In genomic region chr17:1560582-1561170, GRCh38 we compare ENCODE assay signal across 10 cellular contexts. TPM values are rescaled to one million over a fixed set of nuclear protein-coding genes. Genes with fewer than 3 reads are reported as not detected.
DNase-seq lines count a peak whose midpoint lies in the region; ATAC-seq, FAIRE-seq and TF ChIP-seq lines count a peak whose summit lies in the region.
"Had no signal": no experiment of that assay in that cellular context is flagged by ENCODE, and none has a peak within 500 bp of the region (broad histone marks: within the 10 kb centered on the region; RNA-seq: fewer than 3 reads in every experiment).

No MANE protein-coding gene starts in this region.

- no peak for TF ChIP-seq POLR2A in H1 (IDR thresholded peaks at IDR 0.05; ENCODE audit: control extremely low read depth in 1 of 2, low read depth in 2 of 2, low read length in 2 of 2)

- POLR2A ChIA-PET in CD8-positive, alpha-beta T cell (lab: Charles Lee) = no interaction called here
- POLR2A ChIA-PET in H1 (lab: Charles Lee; ENCODE audit: partially characterized antibody) = interaction anchor here (0.7 to 3.3 kb wide), 7 partner anchors 14 to 80 kb away, joined by 3 to 14 read pairs (median 4); partner anchors contain the start of gene INPP5K

- no peaks in the 10 kb centered on the region for H3K9me2 ChIP-seq in OCI-LY1 (ENCODE audit: low read depth, low read length)

- H3K79me2 ChIP-seq in OCI-LY1 (ENCODE audit: insufficient read depth, low read length) (no peaks in the 10 kb centered on the region), H1 (ENCODE audit: control insufficient read depth in 1 of 2, insufficient read depth in 2 of 2, low read length in 2 of 2) (peaks cover 7 to 49% of the 10 kb centered on the region in 2 experiments; a peak in 3 of 4 replicates)

- no peak overlapping the region for H4K91ac ChIP-seq in H1 (replicated peaks; ENCODE audit: insufficient read length, low read length)

- intact Hi-C loops in CD8-positive, alpha-beta T cell (cut with DNase I, micrococcal nuclease) = loop anchor here in 1 of 2 experiments (5.0 kb wide), 3 partner anchors 87 to 157 kb away; partner anchors contain the start of genes CRK, RILP and SCARF1
- intact Hi-C loops in sciatic nerve (cut with DNase I) = no loop called here

- H2AFZ ChIP-seq in OCI-LY1 (ENCODE audit: low read length) = no peak overlapping the region
- no peak overlapping the region for H2AFZ ChIP-seq in H1 (ENCODE audit: low read length)
- no peak overlapping the region for H2AFZ ChIP-seq in neuron (ENCODE audit: low read depth, low read length)

- no peak overlapping the region for H2BK12ac ChIP-seq in H1 (ENCODE audit: low read depth, low read length)

- no peak overlapping the region for H3K4ac ChIP-seq in H1 (replicated peaks; ENCODE audit: insufficient read length, low read depth, low read length)

- H3K9ac ChIP-seq in OCI-LY1 (ENCODE audit: low read length) = no peak overlapping the region
- H3K9ac ChIP-seq in H1 (replicated peaks in 1 of 4; ENCODE audit: extremely low read depth in 1 of 4, low read depth in 3 of 4, low read length in 3 of 4) = no peak overlapping the region; a peak in 1 of 7 replicates

- H3K4me1 ChIP-seq in CD8-positive, alpha-beta T cell (ENCODE audit: insufficient read depth, low read length) = peaks cover 14% of the 10 kb centered on the region
- H3K4me1 ChIP-seq in OCI-LY1 (ENCODE audit: insufficient read depth, low read length, severe bottlenecking) = peaks cover 32% of the 10 kb centered on the region
- H3K4me1 ChIP-seq in H1 (replicated peaks in 1 of 4; ENCODE audit: control insufficient read depth in 3 of 4, insufficient read depth in 4 of 4, low read length in 3 of 4) = peaks cover 0 to 10% (median 5%) of the 10 kb centered on the region in 4 experiments; a peak in 4 of 7 replicates
- peaks cover 23% of the 10 kb centered on the region for H3K4me1 ChIP-seq in neuron (ENCODE audit: insufficient read depth, low read length)

- H3K4me2 ChIP-seq in OCI-LY1 (ENCODE audit: low read length) (0 out of 2 replicates have a peak overlapping the region, but pooled peaks have one; percentile 92), H1 (ENCODE audit: insufficient read depth in 1 of 2, low read depth in 2 of 2, low read length in 2 of 2) (peak overlapping the region; percentile 93 to 97)

- H3K27me3 Mint-ChIP-seq in CD8-positive, alpha-beta T cell (ENCODE audit: low read depth) = no peaks in the 10 kb centered on the region

- H4K5ac ChIP-seq in H1 (ENCODE audit: insufficient read length, low read depth, low read length) = no peak overlapping the region

- TF ChIP-seq CTCF in CD8-positive, alpha-beta T cell (IDR thresholded peaks at IDR 0.05) = no peak
- TF ChIP-seq CTCF in OCI-LY1 (IDR thresholded peaks at IDR 0.05; ENCODE audit: low read length) = no peak
- TF ChIP-seq CTCF in H1 (IDR thresholded peaks at IDR 0.05; ENCODE audit: control extremely low read depth in 1 of 3, insufficient read depth in 1 of 3, low read depth in 1 of 3, low read length in 3 of 3) = no peak

- no peak overlapping the region for H3K27ac Mint-ChIP-seq in CD8-positive, alpha-beta T cell

- H4K8ac ChIP-seq in H1 (ENCODE audit: extremely low read depth, insufficient read depth, low read length) = no peak overlapping the region

- H3K14ac ChIP-seq in H1 (ENCODE audit: insufficient read length) = no peak overlapping the region

- TF ChIP-seq EP300 in H1 (IDR thresholded peaks at IDR 0.05; ENCODE audit: borderline replicate concordance in 1 of 2, low read depth in 2 of 2, low read length in 2 of 2) = no peak

- H4K20me1 ChIP-seq in OCI-LY1 (ENCODE audit: insufficient read depth, low read length) (no peaks in the 10 kb centered on the region), H1 (replicated peaks in 1 of 2; ENCODE audit: control insufficient read depth in 1 of 2, insufficient read depth in 2 of 2, low read length in 2 of 2) (peaks cover 20 to 28% of the 10 kb centered on the region in 2 experiments)

- peaks cover 4% of the 10 kb centered on the region; the same call in 1 of the 2 replicates for H3K23me2 ChIP-seq in H1 (ENCODE audit: low read depth, low read length)

- H3K56ac ChIP-seq in H1 (replicated peaks; ENCODE audit: insufficient read length, low read depth, low read length) = no peak overlapping the region

- no peak overlapping the region for H3K23ac ChIP-seq in H1 (ENCODE audit: insufficient read length)

- H3K36me3 Mint-ChIP-seq in CD8-positive, alpha-beta T cell = peaks cover 18% of the 10 kb centered on the region

- no peak overlapping the region for H3K27ac ChIP-seq in CD8-positive, alpha-beta T cell (ENCODE audit: low read depth, low read length)
- H3K27ac ChIP-seq in OCI-LY1 (ENCODE audit: low read depth, low read length, poor library complexity, severe bottlenecking) (no peak overlapping the region), H1 (ENCODE audit: low read depth, low read length) (no peak overlapping the region)

- H2AK5ac ChIP-seq in H1 (ENCODE audit: low read depth, low read length) = no peak overlapping the region

- H3K9me3 ChIP-seq in CD8-positive, alpha-beta T cell (ENCODE audit: low read length) = no peaks in the 10 kb centered on the region
- H3K9me3 ChIP-seq in OCI-LY1 (ENCODE audit: low read length) (no peaks in the 10 kb centered on the region), H1 (ENCODE audit: insufficient read depth in 2 of 2, low read depth in 1 of 2, low read length in 1 of 2) (no peaks in the 10 kb centered on the region), neuron (ENCODE audit: low read length) (no peaks in the 10 kb centered on the region)
- H3K9me3 ChIP-seq: adrenal gland had no signal

- no peaks in the 10 kb centered on the region for H3K36me3 ChIP-seq in CD8-positive, alpha-beta T cell (ENCODE audit: insufficient read depth, low read length)
- no peaks in the 10 kb centered on the region for H3K36me3 ChIP-seq in OCI-LY1 (ENCODE audit: insufficient read depth, low read length)
- peaks cover 0 to 3% (median 1%) of the 10 kb centered on the region in 4 experiments; a peak in 4 of 8 replicates for H3K36me3 ChIP-seq in H1 (ENCODE audit: control insufficient read depth in 2 of 4, insufficient read depth in 4 of 4, low read length in 3 of 4)
- H3K36me3 ChIP-seq in neuron (ENCODE audit: insufficient read depth, low read length) = peaks cover 21% of the 10 kb centered on the region
- H3K36me3 ChIP-seq: adrenal gland had no signal

- H2BK120ac ChIP-seq in H1 (replicated peaks; ENCODE audit: low read depth, low read length) = no peak overlapping the region

- H3K27me3 ChIP-seq in CD8-positive, alpha-beta T cell (ENCODE audit: insufficient read depth, low read length) = no peaks in the 10 kb centered on the region
- H3K27me3 ChIP-seq in OCI-LY1 (ENCODE audit: insufficient read depth, low read length) (no peaks in the 10 kb centered on the region), H1 (replicated peaks in 1 of 4; ENCODE audit: control insufficient read depth in 3 of 4, extremely low read depth in 1 of 4, insufficient read depth in 3 of 4, low read length in 3 of 4) (peaks cover 0 to 4% (median 0%) of the 10 kb centered on the region in 4 experiments; a peak in 1 of 7 replicates), neuron (ENCODE audit: insufficient read depth, low read length) (no peaks in the 10 kb centered on the region)
- H3K27me3 ChIP-seq: adrenal gland had no signal

- H3K9me3 Mint-ChIP-seq in CD8-positive, alpha-beta T cell = no peaks in the 10 kb centered on the region

- no peak for ATAC-seq in CD8-positive, alpha-beta T cell
- ATAC-seq in HG03139 (IDR thresholded peaks at IDR 0.05; ENCODE audit: unreplicated experiment) (no peak), sciatic nerve (no peak)

- 93% methylated on average over 7 of the region's 7 CpGs; no CpG with 5 or more reads in 1 of the 2 experiments for WGBS in H1 (ENCODE audit: extremely low coverage in 1 of 2, insufficient coverage in 1 of 2, insufficient read length in 1 of 2, insufficient replicate concordance in 2 of 2, low coverage in 1 of 2, low lambda C conversion rate in 2 of 2, missing lambda C conversion rate in 1 of 2), 2 experiments

- H3K4me1 Mint-ChIP-seq in CD8-positive, alpha-beta T cell (ENCODE audit: low read depth) = peaks cover 44% of the 10 kb centered on the region

- no peak overlapping the region for H2BK5ac ChIP-seq in H1 (ENCODE audit: low read depth, low read length)

- H2BK15ac ChIP-seq in H1 (ENCODE audit: low read length) = no peak overlapping the region

- CTCF ChIA-PET in CD8-positive, alpha-beta T cell (lab: Charles Lee) = interaction anchor here (0.7 to 1.0 kb wide), 3 partner anchors 28 to 195 kb away, joined by 3 to 5 read pairs (median 3); no protein-coding TSS in a partner anchor
- CTCF ChIA-PET in H1 (lab: Charles Lee; ENCODE audit: partially characterized antibody) = interaction anchor here (0.9 to 1.7 kb wide), 9 partner anchors 12 to 88 kb away, joined by 3 to 9 read pairs (median 4); partner anchors contain the start of gene SLC43A2

- peaks cover 23% of the 10 kb centered on the region for H3K79me1 ChIP-seq in H1 (ENCODE audit: low read depth, low read length)

- H3K4me3 Mint-ChIP-seq in CD8-positive, alpha-beta T cell = peak overlapping the region; percentile 83

- no peak for FAIRE-seq in H1 (lab: Jason Lieb, UNC)

- H3F3A ChIP-seq in OCI-LY1 (ENCODE audit: insufficient read depth, low read length) = no peaks in the 10 kb centered on the region

- H2BK20ac ChIP-seq in H1 (ENCODE audit: low read length) = no peak overlapping the region

- H3K18ac ChIP-seq in H1 (ENCODE audit: extremely low read depth, low read length) = no peak overlapping the region

- H3K4me3 ChIP-seq in CD8-positive, alpha-beta T cell (ENCODE audit: low read depth, low read length) = no peak overlapping the region
- no peak overlapping the region for H3K4me3 ChIP-seq in OCI-LY1 (ENCODE audit: low read depth, low read length, poor library complexity, severe bottlenecking)
- H3K4me3 ChIP-seq in H1 (ENCODE audit: extremely low read depth in 1 of 4, insufficient read depth in 2 of 4, low read depth in 3 of 4, low read length in 4 of 4) = peak overlapping the region; percentile 45 to 89 (median 68); a peak in 5 of 8 replicates
- peak overlapping the region; percentile 53 for H3K4me3 ChIP-seq in neuron (ENCODE audit: low read length)

- no peak for TF ChIP-seq RAD21 in H1 (IDR thresholded peaks at IDR 0.05 in 1 of 2, conservative IDR thresholded peaks at IDR 0.05 in 1 of 2; ENCODE audit: low read depth in 2 of 2, low read length in 2 of 2)

- no peak for DNase-seq in CD8-positive, alpha-beta T cell
- DNase-seq in H1 (ENCODE audit: low read depth in 1 of 2, low spot score in 2 of 2) (no peak), NCI-H1930 (lab: John Stamatoyannopoulos, UW) (no peak), NCI-H2171 treated with DMSO at 0.1 percent for 48 hours (lab: John Stamatoyannopoulos, UW) (no peak), sciatic nerve (ENCODE audit: low spot score) (no peak)
- DNase-seq: adrenal gland, Right ventricle myocardium superior had no signal

RNA-seq across cellular contexts. Expression of gene PITPNA, which starts 1.9 kb away (rescaled TPM):
- total RNA-seq in CD8-positive, alpha-beta T cell = 10 to 100 TPM; 25.6 to 27.2 TPM
- total RNA-seq in H1 (2021; fragmentation: NEBNext Ultra II Directional; extraction: Animal tissue kit (Norgen Biotek cat#: 25700)) = 63.5 and 66.5 TPM in 2 replicates
- 34.5 and 35.8 TPM in 2 replicates for polyA plus RNA-seq in H1 (2011; rRNA removed)
- 38.5 TPM for polyA plus RNA-seq in H1 (2011; cell fraction: cytosol; rRNA removed)
- 34.9 TPM for polyA plus RNA-seq in H1 (2011; cell fraction: nucleus; rRNA removed)
- 44.8 to 55.4 TPM (median 51.5 TPM) in 4 replicates for polyA plus RNA-seq in H1 (2012, experiment 1 of 2)
- polyA plus RNA-seq in H1 (2012, experiment 2 of 2) = 18.6 TPM
- polyA plus RNA-seq in H1 (2013, experiment 1 of 2) = 47.9 TPM
- 49.6 TPM for polyA plus RNA-seq in H1 (2013, experiment 2 of 2)
- 26.8 and 31.2 TPM in 2 replicates for polyA minus RNA-seq in H1 (2011; rRNA and poly(A)+ RNA removed)
- polyA minus RNA-seq in H1 (2011; cell fraction: cytosol; rRNA and poly(A)+ RNA removed) = 18.7 TPM
- polyA minus RNA-seq in H1 (2011; cell fraction: nucleus; rRNA and poly(A)+ RNA removed) = 14.2 TPM
- 83.6 TPM for total RNA-seq in sciatic nerve

RNA-seq across cellular contexts. Expression of gene INPP5K, which starts 44.3 kb away (rescaled TPM):
- total RNA-seq in CD8-positive, alpha-beta T cell = 100 to 1,000 TPM; 204 to 221 TPM
- 20.4 and 21.0 TPM in 2 replicates for total RNA-seq in H1 (2021; fragmentation: NEBNext Ultra II Directional; extraction: Animal tissue kit (Norgen Biotek cat#: 25700))
- 24.1 and 24.7 TPM in 2 replicates for polyA plus RNA-seq in H1 (2011; rRNA removed)
- 22.7 TPM for polyA plus RNA-seq in H1 (2011; cell fraction: cytosol; rRNA removed)
- 35.7 TPM for polyA plus RNA-seq in H1 (2011; cell fraction: nucleus; rRNA removed)
- 14.2 to 20.5 TPM (median 18.9 TPM) in 4 replicates for polyA plus RNA-seq in H1 (2012, experiment 1 of 2)
- 24.7 TPM for polyA plus RNA-seq in H1 (2012, experiment 2 of 2)
- 13.2 TPM for polyA plus RNA-seq in H1 (2013, experiment 1 of 2)
- 12.5 TPM for polyA plus RNA-seq in H1 (2013, experiment 2 of 2)
- polyA minus RNA-seq in H1 (2011; rRNA and poly(A)+ RNA removed) = 24.1 and 32.5 TPM in 2 replicates
- polyA minus RNA-seq in H1 (2011; cell fraction: cytosol; rRNA and poly(A)+ RNA removed) = 23.2 TPM
- 24.3 TPM for polyA minus RNA-seq in H1 (2011; cell fraction: nucleus; rRNA and poly(A)+ RNA removed)
- 46.5 TPM for total RNA-seq in sciatic nerve

Comparison
In these comparisons a context has a peak if more than half of its experiments do, and no peak if none do; other contexts are left out.
1. H3K4me3 ChIP-seq: peak in H1 (4 of 4) and neuron (single experiment); none in CD8-positive, alpha-beta T cell (single experiment) and OCI-LY1 (single experiment).